In genomic region chr5:135490245-135491037, GRCh38 we compare ENCODE assay signal across 19 cellular contexts. TPM values are rescaled to one million over a fixed set of nuclear protein-coding genes. Genes with fewer than 3 reads are reported as not detected.
DNase-seq lines count a peak whose midpoint lies in the region; TF ChIP-seq lines count a peak whose summit lies in the region.
"Had no signal": no experiment of that assay in that cellular context is flagged by ENCODE, and none has a peak within 500 bp of the region (broad histone marks: within the 10 kb centered on the region; RNA-seq: fewer than 3 reads in every experiment).

No MANE protein-coding gene starts in this region.

- intact Hi-C loops in sigmoid colon (cut with DNase I) = no loop called here

- TF ChIP-seq CTCF in sigmoid colon (IDR thresholded peaks at IDR 0.05) = no peak

- no peak overlapping the region for H3K9ac ChIP-seq in adipocyte (ENCODE audit: low read length)
- H3K9ac ChIP-seq in iPS-18a (ENCODE audit: low read length) = no peak overlapping the region
- no peak overlapping the region for H3K9ac ChIP-seq in rectal smooth muscle tissue (ENCODE audit: low read length)

- H3K4me1 ChIP-seq in adipocyte (ENCODE audit: control insufficient read depth, insufficient read depth, low read length) (peaks cover 42% of the 10 kb centered on the region), iPS-18a (ENCODE audit: control insufficient read depth, low read depth, low read length) (peaks cover 37% of the 10 kb centered on the region), rectal smooth muscle tissue (ENCODE audit: control insufficient read depth, insufficient read depth, low read length) (peaks cover 3% of the 10 kb centered on the region), sigmoid colon (peaks cover 0 to 26% (median 23%) of the 10 kb centered on the region in 4 donors)

- H3K27me3 ChIP-seq in adipocyte (replicated peaks; ENCODE audit: control insufficient read depth, insufficient read depth, low read length) (peaks cover 36% of the 10 kb centered on the region), iPS-18a (ENCODE audit: control insufficient read depth, insufficient read depth, low read length) (peaks cover 100% of the 10 kb centered on the region), rectal smooth muscle tissue (ENCODE audit: control insufficient read depth, insufficient read depth, low read length) (peaks cover 23% of the 10 kb centered on the region), sigmoid colon (peaks cover 13 to 73% (median 66%) of the 10 kb centered on the region in 3 donors)

- WGBS in sigmoid colon, 2 donors = 13% methylated on average over 49 of the region's 49 CpGs

- H3K4me3 ChIP-seq in adipocyte (ENCODE audit: low read length) = peak overlapping the region; percentile 66
- peak overlapping the region; percentile 55 for H3K4me3 ChIP-seq in iPS-18a (ENCODE audit: low read length)
- peak overlapping the region; percentile 47 for H3K4me3 ChIP-seq in rectal smooth muscle tissue (ENCODE audit: low read length)
- H3K4me3 ChIP-seq in sigmoid colon = peak overlapping the region in 2 of 4 donors; percentile 41 to 45
- H3K4me3 ChIP-seq: HAP-1 had no signal

- no peak for TF ChIP-seq POLR2A in sigmoid colon (IDR thresholded peaks at IDR 0.05)

- no peak for TF ChIP-seq EP300 in sigmoid colon (IDR thresholded peaks at IDR 0.05)

- H3K9me3 ChIP-seq in adipocyte (ENCODE audit: control insufficient read depth, low read length) = no peaks in the 10 kb centered on the region
- H3K9me3 ChIP-seq in iPS-18a (ENCODE audit: control insufficient read depth, low read depth, low read length) = no peaks in the 10 kb centered on the region
- no peaks in the 10 kb centered on the region for H3K9me3 ChIP-seq in sigmoid colon
- H3K9me3 ChIP-seq: HAP-1 had no signal

- H3K27ac ChIP-seq in iPS-18a (ENCODE audit: low read length) (no peak overlapping the region), rectal smooth muscle tissue (ENCODE audit: low read depth, low read length) (no peak overlapping the region), sigmoid colon (no peak overlapping the region)

- DNase-seq in DMS53 (lab: John Stamatoyannopoulos, UW) = peak; percentile 80
- DNase-seq in adipocyte (ENCODE audit: low read depth) = no peak
- no peak for DNase-seq in NCI-H1417 treated with DMSO at 0.1 percent for 48 hours (lab: John Stamatoyannopoulos, UW)
- DNase-seq in NCI-H226 = no peak
- no peak for DNase-seq in medulla oblongata (ENCODE audit: extremely low spot score)
- DNase-seq in sigmoid colon = no peak
- DNase-seq: activated CD4-positive, alpha-beta T cell treated with anti-CD3 and anti-CD28 coated beads, Interleukin-2, amount 50 U/mL, for 4 hours; activated naive CD4-positive, alpha-beta T cell treated with Interleukin-2 at 50 U/mL for 16 hours; AML-193; EL; left colon; NCI-H1048; stimulated activated CD4-positive, alpha-beta T cell treated with anti-CD3 and anti-CD28 coated beads, Interleukin-4, amount 100 ng/mL, for 24 hours; stimulated activated naive CD8-positive, alpha-beta T cell treated with anti-CD3 and anti-CD28 coated beads, Interleukin-15, Interleukin-2, amounts not matched to agents 100 U/mL and 50 U/mL, for 24 hours had no signal

- H3K36me3 ChIP-seq in adipocyte (ENCODE audit: control insufficient read depth, insufficient read depth, low read length, severe bottlenecking) (no peaks in the 10 kb centered on the region), iPS-18a (ENCODE audit: control insufficient read depth, low read depth, low read length) (no peaks in the 10 kb centered on the region), rectal smooth muscle tissue (ENCODE audit: control insufficient read depth, insufficient read depth, low read length) (no peaks in the 10 kb centered on the region), sigmoid colon (no peaks in the 10 kb centered on the region)
- H3K36me3 ChIP-seq: HAP-1 had no signal

RNA-seq across cellular contexts. Expression of gene TIFAB, which starts 38.3 kb away (rescaled TPM):
- not detected for total RNA-seq in sigmoid colon
- 1 to 10 TPM in 1 of 3 donors, under 1 TPM in 1, not detected in 1; 0.46 to 1.4 TPM for polyA plus RNA-seq in sigmoid colon
- total RNA-seq: HT1080, omental fat pad had no signal

RNA-seq across cellular contexts. Expression of gene DCANP1, which starts 43.3 kb away (rescaled TPM):
- total RNA-seq in sigmoid colon = not detected
- under 1 TPM in 2 of 3 donors, not detected in 1; 0.13 to 0.46 TPM for polyA plus RNA-seq in sigmoid colon
- total RNA-seq: HT1080 had no signal

RNA-seq across cellular contexts. Expression of gene NEUROG1, which starts 45.3 kb away (rescaled TPM):
- total RNA-seq in sigmoid colon = not detected
- not detected for polyA plus RNA-seq in sigmoid colon
- total RNA-seq: HT1080, left colon, omental fat pad had no signal
